ENCODE assay signal across 1 cellular context in the genomic region with DNA sequence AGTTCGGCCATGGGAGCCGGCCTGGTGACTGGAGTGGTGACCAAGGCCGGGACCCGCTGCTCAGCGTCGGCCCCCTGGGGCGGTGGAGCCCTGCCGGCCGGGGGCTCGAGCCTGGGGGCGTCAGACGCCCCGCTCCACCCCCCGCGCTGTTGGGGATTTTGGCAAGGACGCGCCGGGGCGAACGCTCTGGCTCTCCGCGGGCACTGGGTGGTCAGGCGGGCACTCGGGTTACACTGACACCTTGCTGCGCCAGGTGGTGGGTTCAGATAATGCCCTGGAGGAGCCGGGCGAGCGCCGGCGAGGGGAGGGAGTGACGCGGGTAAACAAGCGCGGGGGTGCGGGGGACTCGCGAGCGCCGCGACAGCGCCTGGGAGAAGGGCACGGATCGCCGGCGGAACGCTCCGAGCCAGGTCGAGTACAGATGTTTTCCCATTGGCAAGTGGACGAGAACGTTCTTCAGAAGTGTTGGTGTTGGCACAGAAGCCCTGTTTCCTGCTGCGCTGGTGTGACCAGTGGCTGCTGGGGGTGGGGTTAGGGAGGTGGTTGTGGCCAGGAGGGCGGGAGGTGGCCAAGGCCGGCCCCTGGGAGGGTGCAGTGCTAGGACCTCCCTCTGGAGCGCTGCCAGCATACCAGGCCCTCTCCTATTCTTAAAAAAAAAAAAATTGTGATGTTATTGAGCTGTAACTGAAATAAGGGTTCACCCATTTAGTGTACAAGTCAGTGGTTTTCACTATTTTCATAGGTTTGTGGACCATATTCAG.
A peak's percentile ranks its signal among the peaks of the same experiment; 100 is the strongest.
TF ChIP-seq lines count a peak whose summit lies in the region.

No MANE protein-coding gene starts in this region.

TF ChIP-seq in HCT116, 20 proteins besides CTCF, POLR2A, EP300 and RAD21 (continued from another document):
- TF ChIP-seq, protein P1, sequence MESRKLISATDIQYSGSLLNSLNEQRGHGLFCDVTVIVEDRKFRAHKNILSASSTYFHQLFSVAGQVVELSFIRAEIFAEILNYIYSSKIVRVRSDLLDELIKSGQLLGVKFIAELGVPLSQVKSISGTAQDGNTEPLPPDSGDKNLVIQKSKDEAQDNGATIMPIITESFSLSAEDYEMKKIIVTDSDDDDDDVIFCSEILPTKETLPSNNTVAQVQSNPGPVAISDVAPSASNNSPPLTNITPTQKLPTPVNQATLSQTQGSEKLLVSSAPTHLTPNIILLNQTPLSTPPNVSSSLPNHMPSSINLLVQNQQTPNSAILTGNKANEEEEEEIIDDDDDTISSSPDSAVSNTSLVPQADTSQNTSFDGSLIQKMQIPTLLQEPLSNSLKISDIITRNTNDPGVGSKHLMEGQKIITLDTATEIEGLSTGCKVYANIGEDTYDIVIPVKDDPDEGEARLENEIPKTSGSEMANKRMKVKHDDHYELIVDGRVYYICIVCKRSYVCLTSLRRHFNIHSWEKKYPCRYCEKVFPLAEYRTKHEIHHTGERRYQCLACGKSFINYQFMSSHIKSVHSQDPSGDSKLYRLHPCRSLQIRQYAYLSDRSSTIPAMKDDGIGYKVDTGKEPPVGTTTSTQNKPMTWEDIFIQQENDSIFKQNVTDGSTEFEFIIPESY (IDR thresholded peaks at IDR 0.05; ENCODE audit: extremely low read depth, insufficient replicate concordance, low read length) = peak; percentile 39
